ENCODE assay signal across 1 cellular context in the genomic region with DNA sequence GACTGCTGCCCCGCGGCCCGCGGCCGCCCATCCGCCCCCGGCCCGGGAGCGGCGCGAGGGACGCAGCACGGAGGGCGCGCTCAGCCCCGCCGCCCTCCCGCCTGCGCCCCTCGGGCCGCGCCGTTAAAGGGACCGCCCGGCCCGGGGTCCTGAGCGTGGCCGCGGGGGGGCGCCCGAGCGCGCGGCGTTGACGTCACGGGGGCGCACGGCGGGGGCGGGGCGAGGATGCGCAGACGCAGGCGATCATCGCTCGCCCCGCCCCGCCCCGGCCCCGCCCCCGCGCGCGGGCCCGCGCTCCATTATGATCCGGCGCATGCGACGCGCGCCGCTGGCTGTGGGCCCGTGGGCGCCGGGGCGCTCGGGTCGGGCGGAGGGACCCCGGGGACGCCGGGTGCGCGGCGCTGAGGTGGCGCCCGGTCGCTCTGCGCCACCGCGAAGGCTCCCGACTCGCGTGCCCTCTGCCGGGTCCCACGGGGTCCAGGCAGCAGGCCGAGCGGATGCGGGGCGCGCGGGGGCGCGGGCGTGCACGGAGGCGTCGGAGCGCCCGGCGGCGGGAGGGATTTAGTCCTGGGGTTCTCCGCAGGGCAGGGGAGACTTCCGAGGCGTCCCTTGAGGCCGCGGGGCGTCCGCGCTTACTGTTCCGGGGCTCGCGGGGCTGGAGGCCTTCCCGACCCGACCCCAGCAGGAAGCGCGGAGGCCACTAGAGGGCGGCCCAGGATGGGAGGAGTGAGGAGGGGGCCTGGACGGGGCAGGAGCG.
TF ChIP-seq lines count a peak whose summit lies in the region.

Gene DVL1 (minus strand): TSS at position 163 of the 757 bp plus-strand sequence. CDS start 353 bp downstream, outside the sequence.

TF ChIP-seq in GM23338, 12 proteins besides CTCF, POLR2A, EP300 and RAD21 (continued from another document):
- no peak for TF ChIP-seq ZNF462 (CRISPR knock-in tag; IDR thresholded peaks at IDR 0.05)
- TF ChIP-seq EZH2phosphoT487 (IDR thresholded peaks at IDR 0.05; ENCODE audit: unreplicated experiment) = no peak
- TF ChIP-seq ZNF114 (CRISPR knock-in tag; IDR thresholded peaks at IDR 0.05) = no peak
TF ChIP-seq in GM23338: peak in this region for 2.
